18 cellular contexts compared by ENCODE assay signal in the genomic region with DNA sequence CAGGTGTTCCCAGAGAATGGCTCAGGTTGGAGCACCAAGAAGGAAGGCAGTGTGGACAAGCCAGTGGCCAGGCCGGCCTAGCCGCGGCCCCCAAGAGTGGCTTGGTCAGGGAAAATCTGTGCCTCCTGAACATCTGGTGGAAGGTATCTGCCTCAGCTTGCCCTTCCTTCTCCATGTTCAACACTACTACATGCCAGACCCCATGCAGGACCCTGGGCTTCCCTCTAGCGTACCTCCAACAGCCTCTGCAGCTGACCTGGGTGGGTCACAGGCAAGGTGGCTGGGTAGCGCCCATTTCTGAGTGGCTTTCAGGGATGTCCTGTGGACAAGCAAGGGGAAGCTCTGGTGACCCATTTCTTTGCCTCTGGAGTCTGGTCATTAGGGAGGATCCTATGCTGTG. TPM values are rescaled to one million over a fixed set of nuclear protein-coding genes. Genes with fewer than 3 reads are reported as not detected.
DNase-seq lines count a peak whose midpoint lies in the region; ATAC-seq, FAIRE-seq and TF ChIP-seq lines count a peak whose summit lies in the region.
"Had no signal": no experiment of that assay in that cellular context is flagged by ENCODE, and none has a peak within 500 bp of the region (broad histone marks: within the 10 kb centered on the region; RNA-seq: fewer than 3 reads in every experiment).

No MANE protein-coding gene starts in this region.

- no peak for TF ChIP-seq CTCF in CD4-positive, alpha-beta T cell (IDR thresholded peaks at IDR 0.05)
- TF ChIP-seq CTCF in chondrocyte (IDR thresholded peaks at IDR 0.05) (no peak), spleen (IDR thresholded peaks at IDR 0.05 in 8 of 11, conservative IDR thresholded peaks at IDR 0.05 in 3 of 11) (no peak), D721Med (IDR thresholded peaks at IDR 0.05; ENCODE audit: insufficient read depth, missing control alignments) (no peak)

- FAIRE-seq in D721Med (lab: Jason Lieb, UNC): no peak
- FAIRE-seq: G401.6 had no signal

- peaks cover 9 to 62% (median 39%) of the 10 kb centered on the region in 6 donors for H3K4me1 ChIP-seq in spleen

- no peaks in the 10 kb centered on the region for H3K36me3 ChIP-seq in spleen
- H3K36me3 ChIP-seq: Peyer's patch had no signal

- H3K4me1 Mint-ChIP-seq in CD4-positive, alpha-beta T cell (ENCODE audit: low read depth): peaks cover 31% of the 10 kb centered on the region
- H3K4me1 Mint-ChIP-seq in chondrocyte (ENCODE audit: low read depth): peaks cover 3% of the 10 kb centered on the region
- H3K4me1 Mint-ChIP-seq in activated T-helper 17 cell treated with anti-CD3 and anti-CD28 coated beads, Interleukin-2, amount 50 U/mL, for 72 hours: peaks cover 29% of the 10 kb centered on the region

- no peaks in the 10 kb centered on the region for H3K27me3 ChIP-seq in CD4-positive, alpha-beta T cell (ENCODE audit: control insufficient read depth, insufficient read depth, low read length)
- H3K27me3 ChIP-seq in spleen (replicated peaks in 1 of 7): peaks cover 0 to 39% (median 6%) of the 10 kb centered on the region in 7 donors
- H3K27me3 ChIP-seq: Peyer's patch had no signal

- no peaks in the 10 kb centered on the region for H3K27me3 Mint-ChIP-seq in CD4-positive, alpha-beta T cell
- H3K27me3 Mint-ChIP-seq in chondrocyte (ENCODE audit: low read depth): peaks cover 32% of the 10 kb centered on the region
- H3K27me3 Mint-ChIP-seq in activated T-helper 17 cell treated with anti-CD3 and anti-CD28 coated beads, Interleukin-2, amount 50 U/mL, for 72 hours: no peaks in the 10 kb centered on the region

- peak in 1 of 10 experiments; percentile 27 for DNase-seq in CD4-positive, alpha-beta T cell
- DNase-seq in HuH-7.5 (ENCODE audit: low spot score) (peak; percentile 12), chondrocyte (ENCODE audit: low spot score) (peak; percentile 56), spleen (peak; percentile 62), D721Med (ENCODE audit: insufficient read length, low spot score) (no peak), NCI-H128 (lab: John Stamatoyannopoulos, UW; ENCODE audit: unreplicated experiment) (no peak)
- DNase-seq: COR-L47, MM.1S, NCI-H1092, NCI-H146, NCI-H2029 treated with DMSO at 0.1 percent for 48 hours, NCI-H2171, Peyer's patch had no signal

- no peaks in the 10 kb centered on the region for H3K36me3 Mint-ChIP-seq in CD4-positive, alpha-beta T cell (ENCODE audit: low read depth)
- H3K36me3 Mint-ChIP-seq in chondrocyte (ENCODE audit: low read depth): peaks cover 2% of the 10 kb centered on the region
- H3K36me3 Mint-ChIP-seq in activated T-helper 17 cell treated with anti-CD3 and anti-CD28 coated beads, Interleukin-2, amount 50 U/mL, for 72 hours (ENCODE audit: low read depth): peaks cover 47% of the 10 kb centered on the region

- H3K27ac Mint-ChIP-seq in CD4-positive, alpha-beta T cell: peak overlapping the region; percentile 32
- no peak overlapping the region for H3K27ac Mint-ChIP-seq in chondrocyte (ENCODE audit: unreplicated experiment)
- H3K27ac Mint-ChIP-seq in activated T-helper 17 cell treated with anti-CD3 and anti-CD28 coated beads, Interleukin-2, amount 50 U/mL, for 72 hours: no peak overlapping the region

- no peak overlapping the region for H3K27ac ChIP-seq in CD4-positive, alpha-beta T cell (ENCODE audit: low read depth, low read length)
- peak overlapping the region in 1 of 8 donors; percentile 71 for H3K27ac ChIP-seq in spleen
- H3K27ac ChIP-seq: Peyer's patch had no signal

- no peak overlapping the region for H3K4me3 ChIP-seq in spleen
- H3K4me3 ChIP-seq: Peyer's patch had no signal

- CTCF ChIA-PET in CD4-positive, alpha-beta T cell (lab: Charles Lee): interaction anchor here (2.8 to 3.8 kb wide), 2 partner anchors 10 to 11 kb away, joined by 18 to 21 read pairs; no protein-coding TSS in a partner anchor

- TF ChIP-seq POLR2A in spleen (IDR thresholded peaks at IDR 0.05): no peak

- no peaks in the 10 kb centered on the region for H3K9me3 Mint-ChIP-seq in CD4-positive, alpha-beta T cell
- no peaks in the 10 kb centered on the region for H3K9me3 Mint-ChIP-seq in chondrocyte (ENCODE audit: low read depth)
- H3K9me3 Mint-ChIP-seq in activated T-helper 17 cell treated with anti-CD3 and anti-CD28 coated beads, Interleukin-2, amount 50 U/mL, for 72 hours: no peaks in the 10 kb centered on the region

- no peak overlapping the region for H3K4me3 Mint-ChIP-seq in CD4-positive, alpha-beta T cell
- H3K4me3 Mint-ChIP-seq in chondrocyte (ENCODE audit: unreplicated experiment): no peak overlapping the region
- H3K4me3 Mint-ChIP-seq in activated T-helper 17 cell treated with anti-CD3 and anti-CD28 coated beads, Interleukin-2, amount 50 U/mL, for 72 hours: no peak overlapping the region

- no peaks in the 10 kb centered on the region for H3K9me3 ChIP-seq in CD4-positive, alpha-beta T cell (ENCODE audit: control insufficient read depth, low read length)
- H3K9me3 ChIP-seq in spleen: no peaks in the 10 kb centered on the region
- H3K9me3 ChIP-seq: Peyer's patch had no signal

- intact Hi-C loops in CD4-positive, alpha-beta T cell (cut with DNase I, micrococcal nuclease): no loop called here
- intact Hi-C loops in spleen (cut with DNase I; ENCODE audit: low total_unique reads): no loop called here

- WGBS in spleen, 5 donors: 77 to 97% (median 90%) methylated on average over 5 of the region's 5 CpGs

- POLR2A ChIA-PET in CD4-positive, alpha-beta T cell (lab: Charles Lee): interaction anchor here (19.6 kb wide), 1 partner anchor 7 kb away, joined by 455 read pairs; no protein-coding TSS in a partner anchor

- no peak for ATAC-seq in CD4-positive, alpha-beta T cell (ENCODE audit: poor library complexity)
- ATAC-seq in activated T-helper 17 cell treated with anti-CD3 and anti-CD28 coated beads, Interleukin-2, amount 50 U/mL, for 72 hours (replicated peaks): no peak
- ATAC-seq: HCT116, Right ventricle myocardium inferior had no signal

RNA-seq across cellular contexts. Expression of a gene that starts 7.7 kb away (rescaled TPM):
- total RNA-seq in CD4-positive, alpha-beta T cell: 1 to 10 TPM; 4.8 to 6.6 TPM
- total RNA-seq in chondrocyte (not detected in 3 replicates), spleen (1 to 10 TPM; 1.6 to 7.9 (median 3.5) TPM)
- 1 to 10 TPM; 1.5 to 2.5 (median 1.5) TPM for polyA plus RNA-seq in spleen
- total RNA-seq in activated T-helper 17 cell treated with anti-CD3 and anti-CD28 coated beads, Interleukin-2, amount 50 U/mL, for 72 hours: 10 to 100 TPM in 1 of 2 donors, 1 to 10 TPM in 1; 1.0 to 49.8 TPM
- total RNA-seq: NCI-H460, Right ventricle myocardium inferior had no signal

RNA-seq across cellular contexts. Expression of a gene that starts 28.7 kb away (rescaled TPM):
- not detected for total RNA-seq in CD4-positive, alpha-beta T cell
- not detected in 3 replicates for total RNA-seq in chondrocyte
- total RNA-seq in spleen: 10 to 100 TPM in 3 of 7 donors, 1 to 10 TPM in 4; 2.2 to 10.9 (median 10.0) TPM
- 1 to 10 TPM; 1.1 to 4.0 (median 1.1) TPM for polyA plus RNA-seq in spleen
- total RNA-seq in activated T-helper 17 cell treated with anti-CD3 and anti-CD28 coated beads, Interleukin-2, amount 50 U/mL, for 72 hours: under 1 TPM in 1 of 2 donors, not detected in 1; 0.29 TPM
- total RNA-seq: NCI-H460, Peyer's patch had no signal

RNA-seq across cellular contexts. Expression of a gene that starts 56.7 kb away (rescaled TPM):
- not detected for total RNA-seq in CD4-positive, alpha-beta T cell
- total RNA-seq in chondrocyte (not detected in 3 replicates), spleen (not detected)
- not detected for polyA plus RNA-seq in spleen
- not detected for total RNA-seq in activated T-helper 17 cell treated with anti-CD3 and anti-CD28 coated beads, Interleukin-2, amount 50 U/mL, for 72 hours
- total RNA-seq: NCI-H460, Peyer's patch, Right ventricle myocardium inferior had no signal

Comparison
In these comparisons a context has a peak if more than half of its experiments do, and no peak if none do; other contexts are left out.
1. DNase-seq: peak in HuH-7.5 (single experiment), chondrocyte (single experiment) and spleen (single experiment); none in D721Med (single experiment) and NCI-H128 (single experiment).